11 cellular contexts compared by ENCODE assay signal in the genomic region with DNA sequence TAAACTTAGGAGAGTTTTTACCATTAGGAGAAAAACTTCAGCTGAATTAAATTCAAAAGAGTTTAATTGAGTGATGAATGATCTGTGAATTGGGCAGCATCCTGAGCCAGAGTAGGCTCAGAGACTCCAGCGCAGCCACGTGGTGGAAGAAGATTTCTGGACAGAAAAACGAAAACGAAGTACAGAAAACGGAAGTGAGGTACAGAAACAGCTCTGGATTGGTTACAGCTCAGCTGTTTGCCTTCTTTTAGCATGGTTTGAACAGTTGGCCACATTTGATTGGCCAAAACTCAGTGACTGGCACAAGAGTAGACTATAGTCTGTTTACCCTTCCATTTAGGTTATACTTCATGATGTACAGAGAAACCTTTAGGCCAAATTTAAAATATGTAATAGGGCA.
DNase-seq lines count a peak whose midpoint lies in the region; ATAC-seq and TF ChIP-seq lines count a peak whose summit lies in the region.
"Had no signal": no experiment of that assay in that cellular context is flagged by ENCODE, and none has a peak within 500 bp of the region (broad histone marks: within the 10 kb centered on the region; RNA-seq: fewer than 3 reads in every experiment).

No MANE protein-coding gene starts in this region.

- DNase-seq in AG08395 (ENCODE audit: low spot score) (peak; percentile 19), NCI-H460 (ENCODE audit: extremely low read depth, low read depth) (peak; percentile 46), dermis microvascular lymphatic vessel endothelial cell (ENCODE audit: low read depth in 2 of 2) (peak; percentile 55 to 62), occipital lobe (lab: John Stamatoyannopoulos, UW) (peak; percentile 15), GM20000 (ENCODE audit: low spot score) (no peak), MV-4-11 (lab: John Stamatoyannopoulos, UW) (no peak)
- DNase-seq: CD4-positive, alpha-beta T cell; NCI-H1105 treated with DMSO at 0.1 percent for 48 hours had no signal

- ATAC-seq in HG03135 (IDR thresholded peaks at IDR 0.05; ENCODE audit: unreplicated experiment) (no peak), HG02571 (IDR thresholded peaks at IDR 0.05; ENCODE audit: unreplicated experiment) (no peak)
- ATAC-seq: stimulated activated effector memory CD8-positive, alpha-beta T cell treated with anti-CD3 and anti-CD28 coated beads, Interleukin-12 subunit alpha, Interleukin-12 subunit beta, amount 100 ng/mL, for 72 hours had no signal

- TF ChIP-seq CTCF in GM20000 (IDR thresholded peaks at IDR 0.05; ENCODE audit: extremely low read depth, missing control alignments): no peak

Comparison
In these comparisons a context has a peak if more than half of its experiments do, and no peak if none do; other contexts are left out.
1. DNase-seq: peak in AG08395 (single experiment), NCI-H460 (single experiment), dermis microvascular lymphatic vessel endothelial cell (2 of 2) and occipital lobe (single experiment); none in GM20000 (single experiment) and MV-4-11 (single experiment).